In the genomic region with DNA sequence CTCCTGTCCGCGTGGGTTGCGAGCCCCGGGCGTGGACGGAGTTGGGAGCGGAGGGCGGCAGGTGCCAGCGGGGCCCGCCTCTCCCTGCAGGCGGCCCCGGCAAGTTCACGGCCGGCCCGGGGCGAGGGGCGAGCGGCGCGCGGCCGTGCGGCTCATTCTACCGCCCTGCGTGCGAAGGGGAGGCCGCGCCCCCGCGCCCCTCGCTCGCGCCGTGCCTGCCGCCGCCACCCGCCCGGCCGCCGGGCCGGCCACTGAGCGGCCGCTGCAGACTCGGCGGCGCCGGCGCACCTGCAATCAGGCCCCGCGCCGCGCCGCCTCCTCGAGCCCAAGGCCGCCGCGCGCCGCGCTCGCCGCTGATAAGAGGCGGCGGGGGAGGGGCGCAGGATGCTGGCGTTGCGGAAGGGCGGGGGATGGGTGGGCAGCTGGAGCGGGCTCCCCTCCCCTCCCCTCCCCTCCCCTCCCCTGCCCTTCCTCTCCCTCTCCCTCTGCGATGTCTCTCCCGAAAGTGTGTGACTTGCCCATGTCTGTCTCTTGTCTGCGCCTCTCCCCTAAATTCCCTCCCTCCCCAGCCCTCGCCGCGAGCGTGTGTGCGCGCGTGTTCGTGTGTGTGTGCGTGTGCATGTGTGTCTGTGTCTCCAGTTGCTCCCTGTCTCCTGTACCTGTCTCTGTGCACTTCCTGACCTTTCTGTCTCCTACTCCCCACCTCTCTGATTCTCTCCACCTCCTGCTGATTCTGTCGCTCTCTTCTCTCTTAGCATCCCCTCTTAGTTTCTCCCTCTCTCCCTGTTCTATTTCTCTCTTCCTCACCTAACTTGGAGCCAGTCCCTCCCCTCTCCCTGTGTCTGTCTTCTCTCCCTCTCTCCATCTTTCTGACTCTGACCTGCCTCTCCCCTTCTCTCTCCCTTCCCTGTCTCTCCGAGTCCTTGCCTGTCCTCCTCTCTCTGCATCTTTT, we compare ENCODE assay signal across 1 cellular context.
TF ChIP-seq lines count a peak whose summit lies in the region.

No MANE protein-coding gene starts in this region.

TF ChIP-seq in HepG2, 621 proteins besides CTCF, POLR2A, EP300 and RAD21 (continued from another document and continues in another):
- TF ChIP-seq, protein P1, sequence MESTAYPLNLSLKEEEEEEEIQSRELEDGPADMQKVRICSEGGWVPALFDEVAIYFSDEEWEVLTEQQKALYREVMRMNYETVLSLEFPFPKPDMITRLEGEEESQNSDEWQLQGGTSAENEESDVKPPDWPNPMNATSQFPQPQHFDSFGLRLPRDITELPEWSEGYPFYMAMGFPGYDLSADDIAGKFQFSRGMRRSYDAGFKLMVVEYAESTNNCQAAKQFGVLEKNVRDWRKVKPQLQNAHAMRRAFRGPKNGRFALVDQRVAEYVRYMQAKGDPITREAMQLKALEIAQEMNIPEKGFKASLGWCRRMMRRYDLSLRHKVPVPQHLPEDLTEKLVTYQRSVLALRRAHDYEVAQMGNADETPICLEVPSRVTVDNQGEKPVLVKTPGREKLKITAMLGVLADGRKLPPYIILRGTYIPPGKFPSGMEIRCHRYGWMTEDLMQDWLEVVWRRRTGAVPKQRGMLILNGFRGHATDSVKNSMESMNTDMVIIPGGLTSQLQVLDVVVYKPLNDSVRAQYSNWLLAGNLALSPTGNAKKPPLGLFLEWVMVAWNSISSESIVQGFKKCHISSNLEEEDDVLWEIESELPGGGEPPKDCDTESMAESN (CRISPR knock-in tag; conservative IDR thresholded peaks at IDR 0.05): no peak
- TF ChIP-seq TAF15 (IDR thresholded peaks at IDR 0.05; ENCODE audit: low read depth, low read length, poor library complexity, severe bottlenecking) (no peak), HOXA9 (CRISPR knock-in tag; IDR thresholded peaks at IDR 0.05; ENCODE audit: borderline replicate concordance) (no peak), SRY (CRISPR knock-in tag; IDR thresholded peaks at IDR 0.05) (no peak), ZFP36L2 (CRISPR knock-in tag; IDR thresholded peaks at IDR 0.05) (no peak), JUND (CRISPR knock-in tag; IDR thresholded peaks at IDR 0.05) (no peak), ZSCAN21 (CRISPR knock-in tag; IDR thresholded peaks at IDR 0.05; ENCODE audit: borderline replicate concordance) (no peak; the same call in 1 of the 2 replicates), ZNF138 (CRISPR knock-in tag; IDR thresholded peaks at IDR 0.05; ENCODE audit: low read depth) (no peak), ZNF746 (CRISPR knock-in tag; IDR thresholded peaks at IDR 0.05) (peak; percentile 90; the same call in 1 of the 2 replicates), SOX6 (IDR thresholded peaks at IDR 0.05) (no peak), SOX6 (CRISPR knock-in tag; IDR thresholded peaks at IDR 0.05) (no peak), ZNF296 (CRISPR knock-in tag; conservative IDR thresholded peaks at IDR 0.05) (no peak), BRD4 (CRISPR knock-in tag; IDR thresholded peaks at IDR 0.05) (0 out of 2 replicates have a peak, but pooled peaks have one; percentile 53), GZF1 (CRISPR knock-in tag; IDR thresholded peaks at IDR 0.05) (no peak), GABPB1 (CRISPR knock-in tag; IDR thresholded peaks at IDR 0.05) (peak; percentile 45; the same call in 1 of the 2 replicates), SRSF4 (IDR thresholded peaks at IDR 0.05; ENCODE audit: low read depth, low read length, poor library complexity, severe bottlenecking) (no peak), JUN (CRISPR knock-in tag; IDR thresholded peaks at IDR 0.05) (no peak), ZMYM4 (CRISPR knock-in tag; IDR thresholded peaks at IDR 0.05) (peak; percentile 44; the same call in 1 of the 2 replicates), ZNF792 (CRISPR knock-in tag; IDR thresholded peaks at IDR 0.05) (no peak), ZNF383 (CRISPR knock-in tag; IDR thresholded peaks at IDR 0.05; ENCODE audit: borderline replicate concordance) (no peak), NFKB2 (CRISPR knock-in tag; IDR thresholded peaks at IDR 0.05; ENCODE audit: borderline replicate concordance) (no peak), MIXL1 (CRISPR knock-in tag; IDR thresholded peaks at IDR 0.05) (no peak), ZNF552 (CRISPR knock-in tag; IDR thresholded peaks at IDR 0.05; ENCODE audit: borderline replicate concordance) (no peak), ZFY (CRISPR knock-in tag; IDR thresholded peaks at IDR 0.05) (peak; percentile 3; the same call in 1 of the 2 replicates)
- TF ChIP-seq, protein P2, sequence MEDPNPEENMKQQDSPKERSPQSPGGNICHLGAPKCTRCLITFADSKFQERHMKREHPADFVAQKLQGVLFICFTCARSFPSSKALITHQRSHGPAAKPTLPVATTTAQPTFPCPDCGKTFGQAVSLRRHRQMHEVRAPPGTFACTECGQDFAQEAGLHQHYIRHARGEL (CRISPR knock-in tag; IDR thresholded peaks at IDR 0.05): no peak
- TF ChIP-seq, protein P3, sequence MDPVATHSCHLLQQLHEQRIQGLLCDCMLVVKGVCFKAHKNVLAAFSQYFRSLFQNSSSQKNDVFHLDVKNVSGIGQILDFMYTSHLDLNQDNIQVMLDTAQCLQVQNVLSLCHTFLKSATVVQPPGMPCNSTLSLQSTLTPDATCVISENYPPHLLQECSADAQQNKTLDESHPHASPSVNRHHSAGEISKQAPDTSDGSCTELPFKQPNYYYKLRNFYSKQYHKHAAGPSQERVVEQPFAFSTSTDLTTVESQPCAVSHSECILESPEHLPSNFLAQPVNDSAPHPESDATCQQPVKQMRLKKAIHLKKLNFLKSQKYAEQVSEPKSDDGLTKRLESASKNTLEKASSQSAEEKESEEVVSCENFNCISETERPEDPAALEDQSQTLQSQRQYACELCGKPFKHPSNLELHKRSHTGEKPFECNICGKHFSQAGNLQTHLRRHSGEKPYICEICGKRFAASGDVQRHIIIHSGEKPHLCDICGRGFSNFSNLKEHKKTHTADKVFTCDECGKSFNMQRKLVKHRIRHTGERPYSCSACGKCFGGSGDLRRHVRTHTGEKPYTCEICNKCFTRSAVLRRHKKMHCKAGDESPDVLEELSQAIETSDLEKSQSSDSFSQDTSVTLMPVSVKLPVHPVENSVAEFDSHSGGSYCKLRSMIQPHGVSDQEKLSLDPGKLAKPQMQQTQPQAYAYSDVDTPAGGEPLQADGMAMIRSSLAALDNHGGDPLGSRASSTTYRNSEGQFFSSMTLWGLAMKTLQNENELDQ (CRISPR knock-in tag; IDR thresholded peaks at IDR 0.05; ENCODE audit: borderline replicate concordance): no peak
- TF ChIP-seq, protein P4, sequence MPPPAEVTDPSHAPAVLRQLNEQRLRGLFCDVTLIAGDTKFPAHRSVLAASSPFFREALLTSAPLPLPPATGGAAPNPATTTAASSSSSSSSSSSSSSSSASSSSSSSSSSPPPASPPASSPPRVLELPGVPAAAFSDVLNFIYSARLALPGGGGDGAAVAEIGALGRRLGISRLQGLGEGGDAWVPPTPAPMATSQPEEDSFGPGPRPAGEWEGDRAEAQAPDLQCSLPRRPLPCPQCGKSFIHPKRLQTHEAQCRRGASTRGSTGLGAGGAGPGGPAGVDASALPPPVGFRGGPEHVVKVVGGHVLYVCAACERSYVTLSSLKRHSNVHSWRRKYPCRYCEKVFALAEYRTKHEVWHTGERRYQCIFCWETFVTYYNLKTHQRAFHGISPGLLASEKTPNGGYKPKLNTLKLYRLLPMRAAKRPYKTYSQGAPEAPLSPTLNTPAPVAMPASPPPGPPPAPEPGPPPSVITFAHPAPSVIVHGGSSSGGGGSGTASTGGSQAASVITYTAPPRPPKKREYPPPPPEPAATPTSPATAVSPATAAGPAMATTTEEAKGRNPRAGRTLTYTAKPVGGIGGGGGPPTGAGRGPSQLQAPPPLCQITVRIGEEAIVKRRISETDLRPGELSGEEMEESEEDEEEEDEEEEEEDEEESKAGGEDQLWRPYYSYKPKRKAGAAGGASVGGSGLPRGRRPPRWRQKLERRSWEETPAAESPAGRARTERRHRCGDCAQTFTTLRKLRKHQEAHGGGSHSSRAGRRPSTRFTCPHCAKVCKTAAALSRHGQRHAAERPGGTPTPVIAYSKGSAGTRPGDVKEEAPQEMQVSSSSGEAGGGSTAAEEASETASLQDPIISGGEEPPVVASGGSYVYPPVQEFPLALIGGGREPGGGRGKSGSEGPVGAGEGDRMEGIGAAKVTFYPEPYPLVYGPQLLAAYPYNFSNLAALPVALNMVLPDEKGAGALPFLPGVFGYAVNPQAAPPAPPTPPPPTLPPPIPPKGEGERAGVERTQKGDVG (CRISPR knock-in tag; IDR thresholded peaks at IDR 0.05; ENCODE audit: borderline replicate concordance): 0 out of 2 replicates have a peak, but pooled peaks have one; percentile 38
- TF ChIP-seq, protein P5, sequence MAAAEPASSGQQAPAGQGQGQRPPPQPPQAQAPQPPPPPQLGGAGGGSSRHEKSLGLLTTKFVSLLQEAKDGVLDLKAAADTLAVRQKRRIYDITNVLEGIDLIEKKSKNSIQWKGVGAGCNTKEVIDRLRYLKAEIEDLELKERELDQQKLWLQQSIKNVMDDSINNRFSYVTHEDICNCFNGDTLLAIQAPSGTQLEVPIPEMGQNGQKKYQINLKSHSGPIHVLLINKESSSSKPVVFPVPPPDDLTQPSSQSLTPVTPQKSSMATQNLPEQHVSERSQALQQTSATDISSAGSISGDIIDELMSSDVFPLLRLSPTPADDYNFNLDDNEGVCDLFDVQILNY (CRISPR knock-in tag; conservative IDR thresholded peaks at IDR 0.05): no peak
- TF ChIP-seq, protein P6, sequence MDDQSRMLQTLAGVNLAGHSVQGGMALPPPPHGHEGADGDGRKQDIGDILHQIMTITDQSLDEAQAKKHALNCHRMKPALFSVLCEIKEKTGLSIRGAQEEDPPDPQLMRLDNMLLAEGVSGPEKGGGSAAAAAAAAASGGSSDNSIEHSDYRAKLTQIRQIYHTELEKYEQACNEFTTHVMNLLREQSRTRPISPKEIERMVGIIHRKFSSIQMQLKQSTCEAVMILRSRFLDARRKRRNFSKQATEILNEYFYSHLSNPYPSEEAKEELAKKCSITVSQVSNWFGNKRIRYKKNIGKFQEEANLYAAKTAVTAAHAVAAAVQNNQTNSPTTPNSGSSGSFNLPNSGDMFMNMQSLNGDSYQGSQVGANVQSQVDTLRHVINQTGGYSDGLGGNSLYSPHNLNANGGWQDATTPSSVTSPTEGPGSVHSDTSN (CRISPR knock-in tag; IDR thresholded peaks at IDR 0.05; ENCODE audit: borderline replicate concordance): no peak
- TF ChIP-seq, protein P7, sequence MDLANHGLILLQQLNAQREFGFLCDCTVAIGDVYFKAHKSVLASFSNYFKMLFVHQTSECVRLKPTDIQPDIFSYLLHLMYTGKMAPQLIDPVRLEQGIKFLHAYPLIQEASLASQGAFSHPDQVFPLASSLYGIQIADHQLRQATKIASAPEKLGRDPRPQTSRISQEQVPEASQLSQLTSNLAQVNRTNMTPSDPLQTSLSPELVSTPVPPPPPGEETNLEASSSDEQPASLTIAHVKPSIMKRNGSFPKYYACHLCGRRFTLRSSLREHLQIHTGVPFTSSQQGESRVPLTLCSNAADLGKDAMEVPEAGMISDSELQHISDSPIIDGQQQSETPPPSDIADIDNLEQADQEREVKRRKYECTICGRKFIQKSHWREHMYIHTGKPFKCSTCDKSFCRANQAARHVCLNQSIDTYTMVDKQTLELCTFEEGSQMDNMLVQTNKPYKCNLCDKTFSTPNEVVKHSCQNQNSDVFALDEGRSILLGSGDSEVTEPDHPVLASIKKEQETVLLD (CRISPR knock-in tag; IDR thresholded peaks at IDR 0.05; ENCODE audit: low read depth): peak; percentile 63; the same call in 1 of the 2 replicates
- TF ChIP-seq, protein P8, sequence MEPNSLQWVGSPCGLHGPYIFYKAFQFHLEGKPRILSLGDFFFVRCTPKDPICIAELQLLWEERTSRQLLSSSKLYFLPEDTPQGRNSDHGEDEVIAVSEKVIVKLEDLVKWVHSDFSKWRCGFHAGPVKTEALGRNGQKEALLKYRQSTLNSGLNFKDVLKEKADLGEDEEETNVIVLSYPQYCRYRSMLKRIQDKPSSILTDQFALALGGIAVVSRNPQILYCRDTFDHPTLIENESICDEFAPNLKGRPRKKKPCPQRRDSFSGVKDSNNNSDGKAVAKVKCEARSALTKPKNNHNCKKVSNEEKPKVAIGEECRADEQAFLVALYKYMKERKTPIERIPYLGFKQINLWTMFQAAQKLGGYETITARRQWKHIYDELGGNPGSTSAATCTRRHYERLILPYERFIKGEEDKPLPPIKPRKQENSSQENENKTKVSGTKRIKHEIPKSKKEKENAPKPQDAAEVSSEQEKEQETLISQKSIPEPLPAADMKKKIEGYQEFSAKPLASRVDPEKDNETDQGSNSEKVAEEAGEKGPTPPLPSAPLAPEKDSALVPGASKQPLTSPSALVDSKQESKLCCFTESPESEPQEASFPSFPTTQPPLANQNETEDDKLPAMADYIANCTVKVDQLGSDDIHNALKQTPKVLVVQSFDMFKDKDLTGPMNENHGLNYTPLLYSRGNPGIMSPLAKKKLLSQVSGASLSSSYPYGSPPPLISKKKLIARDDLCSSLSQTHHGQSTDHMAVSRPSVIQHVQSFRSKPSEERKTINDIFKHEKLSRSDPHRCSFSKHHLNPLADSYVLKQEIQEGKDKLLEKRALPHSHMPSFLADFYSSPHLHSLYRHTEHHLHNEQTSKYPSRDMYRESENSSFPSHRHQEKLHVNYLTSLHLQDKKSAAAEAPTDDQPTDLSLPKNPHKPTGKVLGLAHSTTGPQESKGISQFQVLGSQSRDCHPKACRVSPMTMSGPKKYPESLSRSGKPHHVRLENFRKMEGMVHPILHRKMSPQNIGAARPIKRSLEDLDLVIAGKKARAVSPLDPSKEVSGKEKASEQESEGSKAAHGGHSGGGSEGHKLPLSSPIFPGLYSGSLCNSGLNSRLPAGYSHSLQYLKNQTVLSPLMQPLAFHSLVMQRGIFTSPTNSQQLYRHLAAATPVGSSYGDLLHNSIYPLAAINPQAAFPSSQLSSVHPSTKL (CRISPR knock-in tag; IDR thresholded peaks at IDR 0.05): no peak; the same call in 1 of the 2 replicates
- TF ChIP-seq, protein P9, sequence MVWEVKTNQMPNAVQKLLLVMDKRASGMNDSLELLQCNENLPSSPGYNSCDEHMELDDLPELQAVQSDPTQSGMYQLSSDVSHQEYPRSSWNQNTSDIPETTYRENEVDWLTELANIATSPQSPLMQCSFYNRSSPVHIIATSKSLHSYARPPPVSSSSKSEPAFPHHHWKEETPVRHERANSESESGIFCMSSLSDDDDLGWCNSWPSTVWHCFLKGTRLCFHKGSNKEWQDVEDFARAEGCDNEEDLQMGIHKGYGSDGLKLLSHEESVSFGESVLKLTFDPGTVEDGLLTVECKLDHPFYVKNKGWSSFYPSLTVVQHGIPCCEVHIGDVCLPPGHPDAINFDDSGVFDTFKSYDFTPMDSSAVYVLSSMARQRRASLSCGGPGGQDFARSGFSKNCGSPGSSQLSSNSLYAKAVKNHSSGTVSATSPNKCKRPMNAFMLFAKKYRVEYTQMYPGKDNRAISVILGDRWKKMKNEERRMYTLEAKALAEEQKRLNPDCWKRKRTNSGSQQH (CRISPR knock-in tag; IDR thresholded peaks at IDR 0.05; ENCODE audit: low read depth): no peak
- TF ChIP-seq, protein P10, sequence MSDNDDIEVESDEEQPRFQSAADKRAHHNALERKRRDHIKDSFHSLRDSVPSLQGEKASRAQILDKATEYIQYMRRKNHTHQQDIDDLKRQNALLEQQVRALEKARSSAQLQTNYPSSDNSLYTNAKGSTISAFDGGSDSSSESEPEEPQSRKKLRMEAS (IDR thresholded peaks at IDR 0.05): peak; percentile 71
- TF ChIP-seq, protein P11, sequence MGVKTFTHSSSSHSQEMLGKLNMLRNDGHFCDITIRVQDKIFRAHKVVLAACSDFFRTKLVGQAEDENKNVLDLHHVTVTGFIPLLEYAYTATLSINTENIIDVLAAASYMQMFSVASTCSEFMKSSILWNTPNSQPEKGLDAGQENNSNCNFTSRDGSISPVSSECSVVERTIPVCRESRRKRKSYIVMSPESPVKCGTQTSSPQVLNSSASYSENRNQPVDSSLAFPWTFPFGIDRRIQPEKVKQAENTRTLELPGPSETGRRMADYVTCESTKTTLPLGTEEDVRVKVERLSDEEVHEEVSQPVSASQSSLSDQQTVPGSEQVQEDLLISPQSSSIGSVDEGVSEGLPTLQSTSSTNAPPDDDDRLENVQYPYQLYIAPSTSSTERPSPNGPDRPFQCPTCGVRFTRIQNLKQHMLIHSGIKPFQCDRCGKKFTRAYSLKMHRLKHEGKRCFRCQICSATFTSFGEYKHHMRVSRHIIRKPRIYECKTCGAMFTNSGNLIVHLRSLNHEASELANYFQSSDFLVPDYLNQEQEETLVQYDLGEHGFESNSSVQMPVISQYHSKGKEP (CRISPR knock-in tag; IDR thresholded peaks at IDR 0.05): no peak
